In genomic region chr14:104181761-104182530, GRCh38 we compare ENCODE assay signal across 19 cellular contexts. TPM values are rescaled to one million over a fixed set of nuclear protein-coding genes. Genes with fewer than 3 reads are reported as not detected.
DNase-seq lines count a peak whose midpoint lies in the region; ATAC-seq, FAIRE-seq and TF ChIP-seq lines count a peak whose summit lies in the region.
"Had no signal": no experiment of that assay in that cellular context is flagged by ENCODE, and none has a peak within 500 bp of the region (broad histone marks: within the 10 kb centered on the region; RNA-seq: fewer than 3 reads in every experiment).

No MANE protein-coding gene starts in this region.

- no peak for TF ChIP-seq POLR2A in stomach (IDR thresholded peaks at IDR 0.05)

- H3K4me1 ChIP-seq in keratinocyte (ENCODE audit: control insufficient read depth, extremely low read depth, insufficient read depth, low read length) = peaks cover 12% of the 10 kb centered on the region
- H3K4me1 ChIP-seq in tibial artery = no peaks in the 10 kb centered on the region
- H3K4me1 ChIP-seq in stomach = peaks cover 0 to 19% (median 8%) of the 10 kb centered on the region in 4 donors
- H3K4me1 ChIP-seq: Peyer's patch had no signal

- H3K27me3 ChIP-seq in WERI-Rb-1 (ENCODE audit: insufficient read depth, low read depth, severe bottlenecking) = no peaks in the 10 kb centered on the region
- H3K27me3 ChIP-seq in keratinocyte (ENCODE audit: control insufficient read depth, extremely low read depth, insufficient read depth, low read length) = peaks cover 7% of the 10 kb centered on the region
- H3K27me3 ChIP-seq in tibial artery = peaks cover 0 to 57% of the 10 kb centered on the region in 2 donors
- H3K27me3 ChIP-seq in stomach = peaks cover 0 to 41% (median 0%) of the 10 kb centered on the region in 3 donors
- H3K27me3 ChIP-seq: Peyer's patch had no signal

- FAIRE-seq in keratinocyte (lab: Jason Lieb, UNC) = peak; percentile 82
- FAIRE-seq: A549, GM12891, GM18507, H1 had no signal

- TF ChIP-seq EP300 in stomach (IDR thresholded peaks at IDR 0.05) = no peak

- H3K27ac ChIP-seq in WERI-Rb-1 (peak overlapping the region; percentile 44), keratinocyte (ENCODE audit: control insufficient read depth, insufficient read depth, low read length) (no peak overlapping the region), tibial artery (no peak overlapping the region), stomach (no peak overlapping the region)
- H3K27ac ChIP-seq: A549, Peyer's patch had no signal

- H3K36me3 ChIP-seq in WERI-Rb-1 (peaks cover 9% of the 10 kb centered on the region), keratinocyte (ENCODE audit: control insufficient read depth in 2 of 2, extremely low read depth in 1 of 2, insufficient read depth in 2 of 2, low read length in 2 of 2) (no peaks in the 10 kb centered on the region), tibial artery (no peaks in the 10 kb centered on the region), stomach (no peaks in the 10 kb centered on the region)
- H3K36me3 ChIP-seq: Peyer's patch had no signal

- no peak for TF ChIP-seq CTCF in WERI-Rb-1 (IDR thresholded peaks at IDR 0.05; ENCODE audit: low read depth, low read length)
- no peak for TF ChIP-seq CTCF in keratinocyte (optimal IDR thresholded peaks at IDR 0.05 in 1 of 3, IDR thresholded peaks at IDR 0.05 in 1 of 3, conservative IDR thresholded peaks at IDR 0.05 in 1 of 3; ENCODE audit: extremely low read depth in 1 of 3, insufficient read depth in 2 of 3, low read length in 3 of 3)
- no peak for TF ChIP-seq CTCF in tibial artery (IDR thresholded peaks at IDR 0.05)
- no peak for TF ChIP-seq CTCF in stomach (IDR thresholded peaks at IDR 0.05)

- no peaks in the 10 kb centered on the region for H3K79me2 ChIP-seq in keratinocyte (ENCODE audit: control insufficient read depth, insufficient read depth, low read length)

- dilution Hi-C loops in keratinocyte (cut with MboI; ENCODE audit: extremely low pct_ligation_motif_present, low sequenced_read_pairs) = no loop called here

- H2AFZ ChIP-seq in keratinocyte (ENCODE audit: control insufficient read depth, low read length) = no peak overlapping the region

- H3K4me3 ChIP-seq in WERI-Rb-1 (ENCODE audit: low read depth, low read length) = no peak overlapping the region
- no peak overlapping the region for H3K4me3 ChIP-seq in keratinocyte (ENCODE audit: control insufficient read depth in 2 of 3, extremely low read depth in 1 of 3, insufficient read depth in 2 of 3, low read depth in 1 of 3, low read length in 3 of 3)
- no peak overlapping the region for H3K4me3 ChIP-seq in tibial artery
- H3K4me3 ChIP-seq in stomach = no peak overlapping the region
- H3K4me3 ChIP-seq: A549, Peyer's patch had no signal

- intact Hi-C loops in tibial artery (cut with DNase I; ENCODE audit: low total_unique reads) (no loop called here), stomach (cut with DNase I; ENCODE audit: low total_unique reads) (no loop called here)

- WGBS in stomach, 5 donors = 79 to 89% (median 83%) methylated on average over 20 to 27 of the region's 27 CpGs

- no peaks in the 10 kb centered on the region for H3K9me1 ChIP-seq in keratinocyte (ENCODE audit: control insufficient read depth, extremely low read depth, insufficient read depth, low read length)

- peak overlapping the region; percentile 32 for H3K4me2 ChIP-seq in keratinocyte (ENCODE audit: control insufficient read depth, extremely low read depth, insufficient read depth, low read depth, low read length)
- H3K4me2 ChIP-seq: A549 had no signal

- H3K9ac ChIP-seq in keratinocyte (ENCODE audit: control insufficient read depth, extremely low read depth, insufficient read depth, low read length) = no peak overlapping the region

- DNase-seq in Daoy (ENCODE audit: low read depth) (peak; percentile 75), HPDE6-E6E7 (ENCODE audit: extremely low spot score) (peak; percentile 52), WERI-Rb-1 (peak; percentile 38), keratinocyte (ENCODE audit: low read depth, low spot score) (peak; percentile 64), tibial artery (no peak), stomach (no peak)
- DNase-seq: C1 segment of cervical spinal cord, DND-41, GDM1, KBM-7, NCI-H1048, NCI-H510A treated with DMSO at 0.1 percent for 48 hours, Peyer's patch, SHP77 treated with DMSO at 0.1 percent for 48 hours had no signal

- no peaks in the 10 kb centered on the region for H3K9me3 ChIP-seq in WERI-Rb-1 (ENCODE audit: severe bottlenecking)
- H3K9me3 ChIP-seq in keratinocyte (ENCODE audit: control insufficient read depth, low read depth, low read length) = no peaks in the 10 kb centered on the region
- no peaks in the 10 kb centered on the region for H3K9me3 ChIP-seq in tibial artery
- H3K9me3 ChIP-seq in stomach = no peaks in the 10 kb centered on the region
- H3K9me3 ChIP-seq: A549, Peyer's patch had no signal

- ATAC-seq in GM21723 (IDR thresholded peaks at IDR 0.05; ENCODE audit: unreplicated experiment) = no peak

- no peaks in the 10 kb centered on the region for H4K20me1 ChIP-seq in keratinocyte (ENCODE audit: control insufficient read depth, extremely low read depth, insufficient read depth, low read length)

RNA-seq across cellular contexts. Expression of gene KIF26A, which starts 43.6 kb away (rescaled TPM):
- 1.7 and 1.8 TPM in 2 replicates for total RNA-seq in Daoy (2014; rRNA removed; shearing (Covaris generic))
- polyA plus RNA-seq in keratinocyte (0.07 to 0.08 TPM (median 0.07 TPM) in 3 replicates), stomach (1 to 10 TPM in 2 of 3 donors, under 1 TPM in 1; 0.65 to 1.8 (median 1.2) TPM)
- polyA plus RNA-seq in keratinocyte (2011; ENCODE audit: low read depth) = 0.72 TPM
- 0.02 and 0.09 TPM in 2 replicates for polyA plus RNA-seq in keratinocyte (2011; cell fraction: cytosol; rRNA removed)
- polyA plus RNA-seq in keratinocyte (2011; cell fraction: nucleus; rRNA removed) = 0.17 and 0.20 TPM in 2 replicates
- 0.21 and 1.8 TPM in 2 replicates for polyA plus RNA-seq in keratinocyte (2012; ENCODE audit: low replicate concordance)
- polyA minus RNA-seq in keratinocyte = 0.03 to 0.16 TPM (median 0.06 TPM) in 3 replicates
- polyA minus RNA-seq in keratinocyte (2011; cell fraction: cytosol; rRNA and poly(A)+ RNA removed) = 1.3 TPM
- polyA minus RNA-seq in keratinocyte (2011; cell fraction: nucleus; rRNA and poly(A)+ RNA removed) = 0.31 and 0.74 TPM in 2 replicates
- 10 to 100 TPM in 1 of 5 donors, 1 to 10 TPM in 3, under 1 TPM in 1; 0.89 to 21.7 (median 2.8) TPM for total RNA-seq in stomach

Comparison
In these comparisons a context has a peak if more than half of its experiments do, and no peak if none do; other contexts are left out.
1. DNase-seq: peak in Daoy (single experiment), HPDE6-E6E7 (single experiment), WERI-Rb-1 (single experiment) and keratinocyte (single experiment); none in tibial artery (0 of 2) and stomach (single experiment).